In the genomic region with DNA sequence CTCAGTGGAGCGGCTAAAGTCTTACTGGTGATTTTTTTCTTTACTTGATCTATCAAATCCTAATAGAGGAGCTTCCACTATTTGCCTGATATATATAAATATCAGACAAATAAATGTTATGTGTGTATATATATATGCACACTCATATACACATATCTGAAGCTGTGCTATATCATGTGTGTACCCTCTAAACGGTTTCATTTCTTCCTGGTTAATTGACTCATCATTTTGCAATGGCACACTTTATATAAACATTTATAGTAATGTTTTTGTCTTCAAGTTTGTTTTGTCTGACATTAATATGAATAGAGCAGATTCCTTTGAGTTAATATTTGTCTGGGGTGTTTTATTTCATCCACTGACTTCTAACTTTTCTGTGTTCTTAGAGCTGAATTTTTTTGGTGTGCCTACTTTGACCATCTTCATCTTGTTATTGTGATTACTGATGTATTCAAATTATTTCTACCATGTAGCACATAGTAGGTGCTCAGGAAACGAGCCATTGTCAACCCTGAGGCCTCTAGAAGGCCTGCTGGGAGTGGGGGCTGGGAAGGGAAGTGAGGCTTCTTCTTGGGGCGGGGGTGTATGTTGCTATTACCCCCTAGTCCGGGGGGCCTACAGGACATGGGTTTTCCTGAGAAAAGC, we compare ENCODE assay signal across 10 cellular contexts.
DNase-seq lines count a peak whose midpoint lies in the region; ATAC-seq and TF ChIP-seq lines count a peak whose summit lies in the region.
"Had no signal": no experiment of that assay in that cellular context is flagged by ENCODE, and none has a peak within 500 bp of the region (broad histone marks: within the 10 kb centered on the region; RNA-seq: fewer than 3 reads in every experiment).

No MANE protein-coding gene starts in this region.

- H3K9me3 ChIP-seq in BLaER1 (peaks cover 3% of the 10 kb centered on the region), Loucy (ENCODE audit: insufficient read depth, low read depth, low read length) (no peaks in the 10 kb centered on the region), MM.1S (replicated peaks; ENCODE audit: insufficient read depth, low read length) (no peaks in the 10 kb centered on the region)

- H2AFZ ChIP-seq in Loucy (ENCODE audit: low read length) (no peak overlapping the region), MM.1S (ENCODE audit: low read length) (no peak overlapping the region)

- H3K27me3 Mint-ChIP-seq in chondrocyte (ENCODE audit: low read depth) (no peaks in the 10 kb centered on the region), naive B cell (no peaks in the 10 kb centered on the region)

- no peak for ATAC-seq in naive B cell (ENCODE audit: low read depth in 2 of 2)

- H3K79me2 ChIP-seq in Loucy (ENCODE audit: insufficient read depth, low read length) = no peaks in the 10 kb centered on the region
- no peaks in the 10 kb centered on the region for H3K79me2 ChIP-seq in MM.1S (ENCODE audit: low read length)

- peaks cover 20% of the 10 kb centered on the region for H3K4me1 Mint-ChIP-seq in chondrocyte (ENCODE audit: low read depth)
- H3K4me1 Mint-ChIP-seq in naive B cell = peaks cover 11 to 21% (median 16%) of the 10 kb centered on the region in 3 donors
- H3K4me1 Mint-ChIP-seq: nephron had no signal

- H3K9me2 ChIP-seq in Loucy (replicated peaks; ENCODE audit: low read depth, low read length) (no peaks in the 10 kb centered on the region), MM.1S (replicated peaks; ENCODE audit: insufficient read depth, low read length) (no peaks in the 10 kb centered on the region)

- H3K4me1 ChIP-seq in BLaER1 (peaks cover 20% of the 10 kb centered on the region), Loucy (ENCODE audit: insufficient read depth, low read length, poor library complexity, severe bottlenecking) (peaks cover 4% of the 10 kb centered on the region), MM.1S (ENCODE audit: low read length) (no peaks in the 10 kb centered on the region)

- H3K9me3 Mint-ChIP-seq in chondrocyte (ENCODE audit: low read depth) (no peaks in the 10 kb centered on the region), naive B cell (no peaks in the 10 kb centered on the region)

- H3K36me3 Mint-ChIP-seq in chondrocyte (ENCODE audit: low read depth) (no peaks in the 10 kb centered on the region), naive B cell (no peaks in the 10 kb centered on the region)

- H3K9ac ChIP-seq in BLaER1 = peak overlapping the region; percentile 52; the same call in 1 of the 2 replicates
- H3K9ac ChIP-seq in Loucy (ENCODE audit: low read depth, low read length, poor library complexity, severe bottlenecking) = no peak overlapping the region
- H3K9ac ChIP-seq in MM.1S (ENCODE audit: low read length) = no peak overlapping the region

- no peaks in the 10 kb centered on the region for H3K36me3 ChIP-seq in BLaER1
- no peaks in the 10 kb centered on the region for H3K36me3 ChIP-seq in Loucy (ENCODE audit: insufficient read depth, low read length)
- no peaks in the 10 kb centered on the region for H3K36me3 ChIP-seq in MM.1S (replicated peaks; ENCODE audit: insufficient read depth, low read length)

- H3F3A ChIP-seq in Loucy (ENCODE audit: low read depth) (no peaks in the 10 kb centered on the region), MM.1S (ENCODE audit: insufficient read depth, low read length) (no peaks in the 10 kb centered on the region)

- DNase-seq in chondrocyte (ENCODE audit: low spot score) (no peak), naive B cell (no peak), GM19238 (ENCODE audit: insufficient read length, low spot score) (no peak), MM.1S (no peak), T1000 (lab: John Stamatoyannopoulos, UW) (no peak)
- DNase-seq in activated effector memory CD4-positive, alpha-beta T cell treated with Interleukin-2 at 50 U/mL for 16 hours = no peak
- DNase-seq: central memory CD4-positive, alpha-beta T cell had no signal

- peak overlapping the region; percentile 87 for H3K27ac Mint-ChIP-seq in chondrocyte (ENCODE audit: unreplicated experiment)
- H3K27ac Mint-ChIP-seq in naive B cell = peak overlapping the region; percentile 41 to 90 (median 86)

- TF ChIP-seq CTCF in Loucy (conservative IDR thresholded peaks at IDR 0.05; ENCODE audit: low read length) = no peak
- TF ChIP-seq CTCF in chondrocyte (IDR thresholded peaks at IDR 0.05) = no peak
- no peak for TF ChIP-seq CTCF in MM.1S (IDR thresholded peaks at IDR 0.05; ENCODE audit: low read length)

- H4K20me1 ChIP-seq in BLaER1 = no peaks in the 10 kb centered on the region
- H4K20me1 ChIP-seq in Loucy (ENCODE audit: insufficient read depth, low read length, poor library complexity, severe bottlenecking) = no peaks in the 10 kb centered on the region
- H4K20me1 ChIP-seq in MM.1S (ENCODE audit: insufficient read depth, low read length) = no peaks in the 10 kb centered on the region

- H3K27ac ChIP-seq in BLaER1 (peak overlapping the region; percentile 84), MM.1S (ENCODE audit: low read length) (no peak overlapping the region)

- no peak overlapping the region for H3K4me3 Mint-ChIP-seq in chondrocyte (ENCODE audit: unreplicated experiment)
- H3K4me3 Mint-ChIP-seq in naive B cell = peak overlapping the region in 6 of 8 donors; percentile 13 to 82 (median 64)
- H3K4me3 Mint-ChIP-seq: nephron had no signal

- H3K4me2 ChIP-seq in BLaER1 = peak overlapping the region; percentile 77
- H3K4me2 ChIP-seq in Loucy (ENCODE audit: low read depth, low read length, poor library complexity, severe bottlenecking) = peak overlapping the region; percentile 11
- H3K4me2 ChIP-seq in MM.1S (ENCODE audit: low read depth, low read length) = no peak overlapping the region

- H3K27me3 ChIP-seq in BLaER1 (no peaks in the 10 kb centered on the region), Loucy (ENCODE audit: insufficient read depth, low read length, poor library complexity, severe bottlenecking) (no peaks in the 10 kb centered on the region), MM.1S (replicated peaks; ENCODE audit: insufficient read depth, low read length) (no peaks in the 10 kb centered on the region)

- H3K4me3 ChIP-seq in BLaER1 (no peak overlapping the region), Loucy (ENCODE audit: low read length, poor library complexity, severe bottlenecking) (peak overlapping the region; percentile 12), MM.1S (ENCODE audit: low read length) (no peak overlapping the region)
